ENCODE assay signal across 8 cellular contexts in genomic region chr22:26502688-26503561, GRCh38. TPM values are rescaled to one million over a fixed set of nuclear protein-coding genes. Genes with fewer than 3 reads are reported as not detected.
DNase-seq lines count a peak whose midpoint lies in the region; ATAC-seq and TF ChIP-seq lines count a peak whose summit lies in the region.

No MANE protein-coding gene starts in this region.

- peak; percentile 25 to 46 (median 30) for DNase-seq in CD4-positive, alpha-beta T cell
- DNase-seq in T-helper 17 cell = peak; percentile 30 to 39 (median 30)
- peak; percentile 28 for DNase-seq in astrocyte of the cerebellum (ENCODE audit: low read depth)
- peak; percentile 89 for DNase-seq in iPS-NIHi7 (ENCODE audit: extremely low spot score)
- peak; percentile 38 for DNase-seq in stimulated activated CD8-positive, alpha-beta memory T cell treated with anti-CD3 and anti-CD28 coated beads, Interleukin-15, amount 100 ng/mL, for 1 hour (ENCODE audit: low read depth)
- no peak for DNase-seq in cerebellum (ENCODE audit: low spot score)

- H3K4me3 Mint-ChIP-seq in CD4-positive, alpha-beta T cell = no peak overlapping the region
- peak overlapping the region; percentile 80 for H3K4me3 Mint-ChIP-seq in T-helper 17 cell

- 0 out of 2 replicates have a peak, but pooled peaks cover 6% of the 10 kb centered on the region for H3K4me1 ChIP-seq in HUES48 (ENCODE audit: control insufficient read depth, insufficient read depth, low read length)

- H3K4me1 Mint-ChIP-seq in CD4-positive, alpha-beta T cell (ENCODE audit: low read depth) = peaks cover 21% of the 10 kb centered on the region
- H3K4me1 Mint-ChIP-seq in T-helper 17 cell = peaks cover 17% of the 10 kb centered on the region

- peak; percentile 61 for TF ChIP-seq CTCF in CD4-positive, alpha-beta T cell (IDR thresholded peaks at IDR 0.05)
- peak; percentile 75 for TF ChIP-seq CTCF in astrocyte of the cerebellum (IDR thresholded peaks at IDR 0.05; ENCODE audit: low read depth, low read length, missing control alignments)

- no peaks in the 10 kb centered on the region for H3K9me3 ChIP-seq in CD4-positive, alpha-beta T cell (ENCODE audit: control insufficient read depth, low read length)
- H3K9me3 ChIP-seq in HUES48 (ENCODE audit: control insufficient read depth, insufficient read depth, low read length) = no peaks in the 10 kb centered on the region
- H3K9me3 ChIP-seq in T-helper 17 cell (ENCODE audit: control insufficient read depth, low read length, poor library complexity, severe bottlenecking) = no peaks in the 10 kb centered on the region

- in situ Hi-C loops in astrocyte of the cerebellum (cut with HindIII; ENCODE audit: low sequenced_read_pairs) = no loop called here

- peak; percentile 86 for ATAC-seq in CD4-positive, alpha-beta T cell (ENCODE audit: poor library complexity)
- ATAC-seq in T-helper 17 cell = peak; percentile 93
- ATAC-seq in HG02970 (IDR thresholded peaks at IDR 0.05; ENCODE audit: low FRiP score, unreplicated experiment) = no peak

- no peaks in the 10 kb centered on the region for H3K27me3 Mint-ChIP-seq in CD4-positive, alpha-beta T cell
- H3K27me3 Mint-ChIP-seq in T-helper 17 cell = no peaks in the 10 kb centered on the region

- H3K4me3 ChIP-seq in HUES48 (ENCODE audit: low read depth, low read length) (no peak overlapping the region), astrocyte of the cerebellum (ENCODE audit: low read depth, low read length) (no peak overlapping the region)

- POLR2A ChIA-PET in CD4-positive, alpha-beta T cell (lab: Charles Lee) = interaction anchor here (1.9 to 2.4 kb wide), 2 partner anchors 9 to 19 kb away, joined by 10 to 29 read pairs; partner anchors contain the start of genes HPS4, SRRD and TFIP11

- H3K9me3 Mint-ChIP-seq in CD4-positive, alpha-beta T cell = no peaks in the 10 kb centered on the region

- H3K36me3 ChIP-seq in HUES48 (ENCODE audit: control insufficient read depth, insufficient read depth, low read length) = peaks cover 91% of the 10 kb centered on the region

- intact Hi-C loops in CD4-positive, alpha-beta T cell (cut with DNase I, micrococcal nuclease) = loop anchor here in 1 of 2 experiments (1.0 kb wide), 1 partner anchor 162 kb away; no protein-coding TSS in a partner anchor

- H3K27ac Mint-ChIP-seq in CD4-positive, alpha-beta T cell = peak overlapping the region; percentile 78
- peak overlapping the region; percentile 81 for H3K27ac Mint-ChIP-seq in T-helper 17 cell

- H3K27me3 ChIP-seq in CD4-positive, alpha-beta T cell (ENCODE audit: control insufficient read depth, insufficient read depth, low read length) = no peaks in the 10 kb centered on the region
- no peaks in the 10 kb centered on the region for H3K27me3 ChIP-seq in HUES48 (ENCODE audit: control insufficient read depth, insufficient read depth, low read length)

- H3K27ac ChIP-seq in CD4-positive, alpha-beta T cell (ENCODE audit: low read depth, low read length) = no peak overlapping the region
- peak overlapping the region; percentile 26 for H3K27ac ChIP-seq in HUES48 (ENCODE audit: low read depth, low read length)

- CTCF ChIA-PET in CD4-positive, alpha-beta T cell (lab: Charles Lee) = interaction anchor here (1.0 to 1.7 kb wide), 8 partner anchors 9 to 163 kb away, joined by 3 to 7 read pairs (median 4); partner anchors contain the start of gene TFIP11

- H3K9ac ChIP-seq in HUES48 (ENCODE audit: low read depth, low read length) = no peak overlapping the region

- peaks cover 85% of the 10 kb centered on the region for H3K36me3 Mint-ChIP-seq in CD4-positive, alpha-beta T cell (ENCODE audit: low read depth)
- peaks cover 10% of the 10 kb centered on the region for H3K36me3 Mint-ChIP-seq in T-helper 17 cell (ENCODE audit: low read depth)

RNA-seq across cellular contexts. Expression of gene TFIP11, which starts 9.3 kb away (rescaled TPM):
- 100 to 1,000 TPM; 111 TPM for total RNA-seq in CD4-positive, alpha-beta T cell
- total RNA-seq in T-helper 17 cell (100 to 1,000 TPM in 1 of 2 donors, 10 to 100 TPM in 1; 84.0 to 104 TPM), cerebellum (22.8 TPM)

RNA-seq across cellular contexts. Expression of gene SRRD, which starts 19.2 kb away (rescaled TPM):
- 10 to 100 TPM; 25.8 to 27.2 TPM for total RNA-seq in CD4-positive, alpha-beta T cell
- 10 to 100 TPM; 15.1 to 18.7 TPM for total RNA-seq in T-helper 17 cell
- 14.7 TPM for total RNA-seq in cerebellum

RNA-seq across cellular contexts. Expression of gene HPS4, which starts 19.3 kb away (rescaled TPM):
- 10 to 100 TPM; 61.6 to 67.0 TPM for total RNA-seq in CD4-positive, alpha-beta T cell
- total RNA-seq in T-helper 17 cell (10 to 100 TPM; 44.1 to 54.6 TPM), cerebellum (37.7 TPM)
